In genomic region chr17:71084219-71084618, GRCh38 we compare ENCODE assay signal across 8 cellular contexts.
DNase-seq lines count a peak whose midpoint lies in the region; ATAC-seq, FAIRE-seq and TF ChIP-seq lines count a peak whose summit lies in the region.

No MANE protein-coding gene starts in this region.

- DNase-seq in EH (ENCODE audit: low read depth) (peak; percentile 48), KG1 (lab: John Stamatoyannopoulos, UW) (peak; percentile 8), WERI-Rb-1 (peak; percentile 82), GM12891 (ENCODE audit: insufficient read length, low spot score) (no peak), right atrium auricular region (ENCODE audit: low spot score) (no peak), NCI-H1930 (lab: John Stamatoyannopoulos, UW) (no peak)

- H3K9ac ChIP-seq in liver (ENCODE audit: low read depth in 1 of 2, low read length in 2 of 2), result no peak overlapping the region

- no peak overlapping the region for H3K4me3 ChIP-seq in WERI-Rb-1 (ENCODE audit: low read depth, low read length)
- no peak overlapping the region for H3K4me3 ChIP-seq in liver (ENCODE audit: low read depth in 1 of 3, low read length in 3 of 3)
- no peak overlapping the region for H3K4me3 ChIP-seq in right atrium auricular region

- H3K9me3 ChIP-seq in WERI-Rb-1 (ENCODE audit: severe bottlenecking) (no peaks in the 10 kb centered on the region), liver (ENCODE audit: control insufficient read depth in 4 of 4, low read length in 3 of 4) (no peaks in the 10 kb centered on the region), right atrium auricular region (no peaks in the 10 kb centered on the region)

- peaks cover 0 to 4% (median 2%) of the 10 kb centered on the region in 4 donors for H3K4me1 ChIP-seq in liver (ENCODE audit: control insufficient read depth in 4 of 4, insufficient read depth in 4 of 4, low read length in 3 of 4)
- H3K4me1 ChIP-seq in right atrium auricular region, result no peaks in the 10 kb centered on the region

- TF ChIP-seq CTCF in WERI-Rb-1 (IDR thresholded peaks at IDR 0.05; ENCODE audit: low read depth, low read length), result peak; percentile 82
- peak; percentile 40 for TF ChIP-seq CTCF in liver (IDR thresholded peaks at IDR 0.05; ENCODE audit: low read depth, low read length, missing input control)
- TF ChIP-seq CTCF in right atrium auricular region (IDR thresholded peaks at IDR 0.05), result peak in 1 of 2 donors; percentile 23

- peak; percentile 73 to 82 for TF ChIP-seq RAD21 in liver (IDR thresholded peaks at IDR 0.05)

- WGBS in liver, result 55% methylated on average over 5 of the region's 5 CpGs

- no peak for FAIRE-seq in GM12891 (lab: Jason Lieb, UNC)

- ATAC-seq in HG02852 (IDR thresholded peaks at IDR 0.05; ENCODE audit: unreplicated experiment), result no peak

- no peaks in the 10 kb centered on the region for H3K36me3 ChIP-seq in WERI-Rb-1
- H3K36me3 ChIP-seq in liver (ENCODE audit: control insufficient read depth in 4 of 4, insufficient read depth in 3 of 4, low read depth in 1 of 4, low read length in 3 of 4), result no peaks in the 10 kb centered on the region
- no peaks in the 10 kb centered on the region for H3K36me3 ChIP-seq in right atrium auricular region

- H3K27ac ChIP-seq in WERI-Rb-1, result no peak overlapping the region
- H3K27ac ChIP-seq in liver (ENCODE audit: low read depth in 1 of 2, low read length in 2 of 2), result no peak overlapping the region
- no peak overlapping the region for H3K27ac ChIP-seq in right atrium auricular region

- no peak for TF ChIP-seq POLR2A in GM12891 (IDR thresholded peaks at IDR 0.05; ENCODE audit: low read depth, low read length)

- H3K27me3 ChIP-seq in WERI-Rb-1 (ENCODE audit: insufficient read depth, low read depth, severe bottlenecking) (no peaks in the 10 kb centered on the region), liver (ENCODE audit: control insufficient read depth in 4 of 4, insufficient read depth in 4 of 4, low read length in 3 of 4) (no peaks in the 10 kb centered on the region), right atrium auricular region (no peaks in the 10 kb centered on the region)

TF ChIP-seq in liver, 16 proteins besides CTCF, POLR2A, EP300 and RAD21:
- TF ChIP-seq ATF3 (IDR thresholded peaks at IDR 0.05) (no peak), HNF4G (IDR thresholded peaks at IDR 0.05) (no peak), JUND (IDR thresholded peaks at IDR 0.05) (no peak), YY1 (IDR thresholded peaks at IDR 0.05) (no peak), RXRA (IDR thresholded peaks at IDR 0.05) (no peak), SP1 (IDR thresholded peaks at IDR 0.05) (no peak), HNF4A (conservative IDR thresholded peaks at IDR 0.05) (no peak), TAF1 (conservative IDR thresholded peaks at IDR 0.05) (no peak), FOXA2 (IDR thresholded peaks at IDR 0.05) (no peak)

TF ChIP-seq in GM12891, 5 proteins besides CTCF, POLR2A, EP300 and RAD21:
- TF ChIP-seq PAX5 (IDR thresholded peaks at IDR 0.05; ENCODE audit: insufficient read depth, low read length, severe bottlenecking) (no peak), SPI1 (IDR thresholded peaks at IDR 0.05; ENCODE audit: low read depth, low read length) (no peak), TAF1 (IDR thresholded peaks at IDR 0.05; ENCODE audit: low read depth, low read length) (no peak), POU2F2 (IDR thresholded peaks at IDR 0.05; ENCODE audit: low read depth, low read length) (no peak), POLR2AphosphoS5 (IDR thresholded peaks at IDR 0.05; ENCODE audit: low read depth, low read length) (no peak)

Comparison
In these comparisons a context has a peak if more than half of its experiments do, and no peak if none do; other contexts are left out.
1. DNase-seq: peak in EH (single experiment), KG1 (single experiment) and WERI-Rb-1 (single experiment); none in GM12891 (single experiment), right atrium auricular region (single experiment) and NCI-H1930 (0 of 2).